In the genomic region with DNA sequence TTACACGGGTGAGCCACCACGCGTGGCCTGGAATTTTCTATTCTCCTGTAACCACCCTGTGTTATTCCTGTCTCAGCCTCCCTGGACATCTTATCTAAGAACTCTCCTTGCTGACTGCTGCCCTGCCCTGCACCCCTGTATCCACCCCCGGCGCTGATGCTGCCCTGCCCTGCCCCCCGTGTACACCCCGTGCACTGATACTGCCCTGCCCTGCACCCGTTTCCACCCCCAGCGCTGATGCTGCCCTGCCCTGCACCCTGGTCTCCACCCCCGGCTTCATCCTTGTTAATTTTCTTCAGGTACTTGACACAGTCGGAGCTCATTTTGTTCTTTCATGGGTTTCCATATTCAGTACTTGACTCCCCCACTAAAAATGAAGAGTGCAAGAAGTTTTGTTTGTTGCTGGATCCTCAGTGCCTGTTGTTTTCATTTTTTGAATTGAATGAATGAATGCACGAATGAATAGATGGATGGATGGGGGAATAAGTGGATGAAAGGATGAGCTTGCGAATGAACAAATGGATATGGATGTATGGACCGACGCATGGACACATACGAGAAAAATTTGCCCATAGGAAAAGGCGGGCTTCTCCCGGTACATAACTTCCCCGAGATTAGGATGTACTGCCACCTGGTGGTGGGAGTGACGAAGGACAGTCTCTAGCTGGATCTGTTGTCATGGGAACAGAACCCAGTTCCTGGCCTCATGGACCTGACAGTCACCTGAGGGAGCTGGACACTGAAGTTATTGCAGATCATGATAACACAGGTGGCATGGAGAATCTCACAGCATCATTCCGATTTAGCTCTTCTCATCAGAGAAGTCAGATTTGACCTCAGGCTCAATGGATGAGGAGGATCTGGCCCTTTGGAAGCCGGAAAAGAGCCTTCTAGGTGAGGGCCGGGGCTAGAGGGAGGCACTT, we compare ENCODE assay signal across 9 cellular contexts. TPM values are rescaled to one million over a fixed set of nuclear protein-coding genes. Genes with fewer than 3 reads are reported as not detected.
DNase-seq lines count a peak whose midpoint lies in the region; ATAC-seq lines count a peak whose summit lies in the region.
"Had no signal": no experiment of that assay in that cellular context is flagged by ENCODE, and none has a peak within 500 bp of the region (broad histone marks: within the 10 kb centered on the region; RNA-seq: fewer than 3 reads in every experiment).

No MANE protein-coding gene starts in this region.

- H3K27me3 ChIP-seq in naive thymus-derived CD4-positive, alpha-beta T cell (ENCODE audit: control insufficient read depth in 2 of 2, insufficient read depth in 2 of 2, low read length in 2 of 2) = no peaks in the 10 kb centered on the region

- H3K4me1 ChIP-seq in naive thymus-derived CD4-positive, alpha-beta T cell (ENCODE audit: control insufficient read depth in 2 of 2, insufficient read depth in 2 of 2, low read length in 2 of 2) = no peaks in the 10 kb centered on the region

- H3K9me3 ChIP-seq in naive thymus-derived CD4-positive, alpha-beta T cell (ENCODE audit: control insufficient read depth in 2 of 3, low read length in 3 of 3) = no peaks in the 10 kb centered on the region

- no peaks in the 10 kb centered on the region for H3K36me3 Mint-ChIP-seq in naive thymus-derived CD4-positive, alpha-beta T cell
- H3K36me3 Mint-ChIP-seq in stimulated activated effector memory CD8-positive, alpha-beta T cell treated with anti-CD3 and anti-CD28 coated beads, Interleukin-12 subunit alpha, Interleukin-12 subunit beta, amount 100 ng/mL, for 72 hours = no peaks in the 10 kb centered on the region

- peaks cover 0 to 10% (median 6%) of the 10 kb centered on the region in 7 donors for H3K4me1 Mint-ChIP-seq in naive thymus-derived CD4-positive, alpha-beta T cell
- peaks cover 6% of the 10 kb centered on the region for H3K4me1 Mint-ChIP-seq in stimulated activated effector memory CD8-positive, alpha-beta T cell treated with anti-CD3 and anti-CD28 coated beads, Interleukin-12 subunit alpha, Interleukin-12 subunit beta, amount 100 ng/mL, for 72 hours

- peaks cover 0 to 11% (median 0%) of the 10 kb centered on the region in 5 donors for H3K27me3 Mint-ChIP-seq in naive thymus-derived CD4-positive, alpha-beta T cell

- peak overlapping the region in 2 of 9 donors; percentile 3 to 43 for H3K27ac Mint-ChIP-seq in naive thymus-derived CD4-positive, alpha-beta T cell
- H3K27ac Mint-ChIP-seq in stimulated activated effector memory CD8-positive, alpha-beta T cell treated with anti-CD3 and anti-CD28 coated beads, Interleukin-12 subunit alpha, Interleukin-12 subunit beta, amount 100 ng/mL, for 72 hours = no peak overlapping the region

- peaks cover 0 to 5% (median 0%) of the 10 kb centered on the region in 11 donors for H3K9me3 Mint-ChIP-seq in naive thymus-derived CD4-positive, alpha-beta T cell
- H3K9me3 Mint-ChIP-seq in stimulated activated effector memory CD8-positive, alpha-beta T cell treated with anti-CD3 and anti-CD28 coated beads, Interleukin-12 subunit alpha, Interleukin-12 subunit beta, amount 100 ng/mL, for 72 hours = no peaks in the 10 kb centered on the region

- intact Hi-C loops in naive thymus-derived CD4-positive, alpha-beta T cell (cut with micrococcal nuclease) = loop anchor here (1.0 to 5.0 kb wide), 6 partner anchors 38 to 541 kb away; partner anchors contain the start of gene VPS13D (in 1 of the 2)

- DNase-seq in DMS79 (lab: John Stamatoyannopoulos, UW) = peak; percentile 51
- DNase-seq in HuH-7 (ENCODE audit: low spot score) = peak; percentile 88
- DNase-seq in OCI-M2 (lab: John Stamatoyannopoulos, UW; ENCODE audit: unreplicated experiment) = peak; percentile 16
- peak; percentile 69 for DNase-seq in activated T-cell treated with anti-CD3 and anti-CD28 coated beads for 4 hours
- peak; percentile 43 to 74 (median 58) for DNase-seq in naive thymus-derived CD4-positive, alpha-beta T cell
- peak; percentile 55 to 79 for DNase-seq in stimulated activated effector memory CD8-positive, alpha-beta T cell treated with anti-CD3 and anti-CD28 coated beads, Interleukin-12 subunit alpha, Interleukin-12 subunit beta, amount 100 ng/mL, for 72 hours (ENCODE audit: low spot score in 2 of 2)

- no peak overlapping the region for H3K4me3 ChIP-seq in naive thymus-derived CD4-positive, alpha-beta T cell (ENCODE audit: low read length)

- CTCF ChIA-PET in naive thymus-derived CD4-positive, alpha-beta T cell (lab: Charles Lee) = interaction anchor here (0.5 to 3.7 kb wide), 23 partner anchors 9 to 417 kb away, joined by 3 to 65 read pairs (median 4); no protein-coding TSS in a partner anchor

- H3K4me3 Mint-ChIP-seq in naive thymus-derived CD4-positive, alpha-beta T cell = peak overlapping the region in 2 of 10 donors; percentile 35 to 54
- no peak overlapping the region for H3K4me3 Mint-ChIP-seq in stimulated activated effector memory CD8-positive, alpha-beta T cell treated with anti-CD3 and anti-CD28 coated beads, Interleukin-12 subunit alpha, Interleukin-12 subunit beta, amount 100 ng/mL, for 72 hours

- H3K36me3 ChIP-seq in naive thymus-derived CD4-positive, alpha-beta T cell (ENCODE audit: control insufficient read depth in 2 of 3, insufficient read depth in 3 of 3, low read length in 3 of 3) = no peaks in the 10 kb centered on the region

- ATAC-seq in esophagus mucosa (peak; percentile 91), GM18502 (IDR thresholded peaks at IDR 0.05; ENCODE audit: poor library complexity, unreplicated experiment) (no peak)
- ATAC-seq in naive thymus-derived CD4-positive, alpha-beta T cell = peak; percentile 84
- peak; percentile 76 for ATAC-seq in stimulated activated effector memory CD8-positive, alpha-beta T cell treated with anti-CD3 and anti-CD28 coated beads, Interleukin-12 subunit alpha, Interleukin-12 subunit beta, amount 100 ng/mL, for 72 hours

- H3K27ac ChIP-seq in naive thymus-derived CD4-positive, alpha-beta T cell (ENCODE audit: low read depth, low read length) = no peak overlapping the region

- POLR2A ChIA-PET in naive thymus-derived CD4-positive, alpha-beta T cell (lab: Charles Lee) = no interaction called here

RNA-seq across cellular contexts. Expression of gene AADACL4, which starts 14.9 kb away (rescaled TPM):
- not detected for total RNA-seq in esophagus mucosa
- total RNA-seq in naive thymus-derived CD4-positive, alpha-beta T cell = not detected
- polyA plus RNA-seq in naive thymus-derived CD4-positive, alpha-beta T cell = not detected
- polyA plus RNA-seq: esophagus had no signal

RNA-seq across cellular contexts. Expression of gene DHRS3, which starts 40.8 kb away (rescaled TPM):
- total RNA-seq in esophagus mucosa = 116 TPM
- total RNA-seq in naive thymus-derived CD4-positive, alpha-beta T cell = 100 to 1,000 TPM in 2 of 5 experiments, 10 to 100 TPM in 3; 60.2 to 115 (median 74.7) TPM
- 10 to 100 TPM; 39.9 to 44.9 TPM for polyA plus RNA-seq in naive thymus-derived CD4-positive, alpha-beta T cell

RNA-seq across cellular contexts. Expression of gene AADACL3, which starts 57.1 kb away (rescaled TPM):
- total RNA-seq in esophagus mucosa = not detected
- total RNA-seq in naive thymus-derived CD4-positive, alpha-beta T cell = not detected
- not detected for polyA plus RNA-seq in naive thymus-derived CD4-positive, alpha-beta T cell
- polyA plus RNA-seq: esophagus had no signal

Comparison
In these comparisons a context has a peak if more than half of its experiments do, and no peak if none do; other contexts are left out.
1. DNase-seq: peak in every context shown above with its lines; median percentile 88 in HuH-7; 69 in activated T-cell treated with anti-CD3 and anti-CD28 coated beads for 4 hours; 67 in stimulated activated effector memory CD8-positive, alpha-beta T cell treated with anti-CD3 and anti-CD28 coated beads, Interleukin-12 subunit alpha, Interleukin-12 subunit beta, amount 100 ng/mL, for 72 hours; 58 in naive thymus-derived CD4-positive, alpha-beta T cell; 51 in DMS79; 16 in OCI-M2.